ENCODE assay signal across 15 cellular contexts in the genomic region with DNA sequence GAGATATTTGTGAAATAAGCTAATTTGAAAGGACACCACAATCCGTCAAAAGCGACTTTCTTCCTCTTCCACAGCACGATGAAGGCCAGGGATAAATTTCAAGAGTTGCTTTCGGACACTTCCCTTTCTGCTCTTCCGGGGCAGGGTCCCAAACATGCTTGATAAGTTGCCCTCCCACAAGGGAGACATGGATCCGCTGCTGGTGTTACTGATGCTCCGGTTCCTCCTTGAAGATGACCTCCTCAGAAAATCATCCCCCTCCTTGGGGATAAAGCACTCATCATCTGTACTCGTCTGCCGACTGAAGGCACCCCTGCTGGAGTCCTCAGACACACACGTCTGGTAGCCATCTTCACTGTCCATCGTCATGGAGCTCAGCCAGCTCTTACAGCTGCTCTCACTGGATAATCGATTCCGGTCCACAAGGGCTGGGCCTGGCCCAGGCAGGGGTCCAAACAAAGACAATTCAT. TPM values are rescaled to one million over a fixed set of nuclear protein-coding genes. Genes with fewer than 3 reads are reported as not detected.
DNase-seq lines count a peak whose midpoint lies in the region; TF ChIP-seq lines count a peak whose summit lies in the region.
"Had no signal": no experiment of that assay in that cellular context is flagged by ENCODE, and none has a peak within 500 bp of the region (broad histone marks: within the 10 kb centered on the region; RNA-seq: fewer than 3 reads in every experiment).

No MANE protein-coding gene starts in this region.

- H3K36me3 ChIP-seq in osteoblast (ENCODE audit: insufficient read depth, low read length) = no peaks in the 10 kb centered on the region
- H3K36me3 ChIP-seq: pancreas, vagina had no signal

- H3K36me3 Mint-ChIP-seq in activated T-cell treated with anti-CD3 and anti-CD28 coated beads, Interleukin-2, amount 50 U/mL, for 24 hours (ENCODE audit: low read depth) = peaks cover 95% of the 10 kb centered on the region
- peaks cover 94% of the 10 kb centered on the region for H3K36me3 Mint-ChIP-seq in activated T-helper 2 cell treated with anti-CD3 and anti-CD28 coated beads, Interferon-gamma antibody, Interleukin-2, Interleukin-4, amounts not matched to agents 10 μg/mL and 5 μg/mL and 100 μg/mL, durations not matched to agents 14 hours and 24 hours and 36 hours (ENCODE audit: low read depth)

- H3K4me3 ChIP-seq in osteoblast (ENCODE audit: insufficient read depth, low read length) = no peak overlapping the region
- H3K4me3 ChIP-seq: pancreas, vagina had no signal

- no peak for TF ChIP-seq CTCF in osteoblast (IDR thresholded peaks at IDR 0.05; ENCODE audit: extremely low read depth, low read depth, low read length)

- peak overlapping the region; percentile 62 for H3K4me3 Mint-ChIP-seq in activated T-cell treated with anti-CD3 and anti-CD28 coated beads, Interleukin-2, amount 50 U/mL, for 24 hours
- H3K4me3 Mint-ChIP-seq in activated T-helper 2 cell treated with anti-CD3 and anti-CD28 coated beads, Interferon-gamma antibody, Interleukin-2, Interleukin-4, amounts not matched to agents 10 μg/mL and 5 μg/mL and 100 μg/mL, durations not matched to agents 14 hours and 24 hours and 36 hours (ENCODE audit: low read depth) = peak overlapping the region; percentile 53

- intact Hi-C loops in activated T-helper 2 cell treated with anti-CD3 and anti-CD28 coated beads, Interferon-gamma antibody, Interleukin-2, Interleukin-4, amounts not matched to agents 10 μg/mL and 5 μg/mL and 100 μg/mL, durations not matched to agents 14 hours and 24 hours and 36 hours (cut with micrococcal nuclease) = loop anchor here (10.0 kb wide), 2 partner anchors 329 to 1081 kb away; a partner anchor contains a TSS

- no peak overlapping the region for H3K4me2 ChIP-seq in osteoblast (ENCODE audit: insufficient read depth, low read length)

- H3K9me3 ChIP-seq in osteoblast (ENCODE audit: low read depth, low read length) = no peaks in the 10 kb centered on the region
- H3K9me3 ChIP-seq: pancreas, vagina had no signal

- no peaks in the 10 kb centered on the region for H3K27me3 Mint-ChIP-seq in activated T-cell treated with anti-CD3 and anti-CD28 coated beads, Interleukin-2, amount 50 U/mL, for 24 hours
- no peaks in the 10 kb centered on the region for H3K27me3 Mint-ChIP-seq in activated T-helper 2 cell treated with anti-CD3 and anti-CD28 coated beads, Interferon-gamma antibody, Interleukin-2, Interleukin-4, amounts not matched to agents 10 μg/mL and 5 μg/mL and 100 μg/mL, durations not matched to agents 14 hours and 24 hours and 36 hours (ENCODE audit: low read depth)

- H3K9me3 Mint-ChIP-seq in activated T-cell treated with anti-CD3 and anti-CD28 coated beads, Interleukin-2, amount 50 U/mL, for 24 hours = no peaks in the 10 kb centered on the region
- no peaks in the 10 kb centered on the region for H3K9me3 Mint-ChIP-seq in activated T-helper 2 cell treated with anti-CD3 and anti-CD28 coated beads, Interferon-gamma antibody, Interleukin-2, Interleukin-4, amounts not matched to agents 10 μg/mL and 5 μg/mL and 100 μg/mL, durations not matched to agents 14 hours and 24 hours and 36 hours

- no peak for DNase-seq in activated T-cell treated with anti-CD3 and anti-CD28 coated beads, Interleukin-2, amount 50 U/mL, for 24 hours
- DNase-seq in activated T-cell treated with anti-CD3 and anti-CD28 coated beads, Interleukin-2, amount 50 U/mL, for 1 hour = no peak
- DNase-seq in NCI-H146 (lab: John Stamatoyannopoulos, UW) (peak; percentile 90), osteoblast (ENCODE audit: insufficient read length, low spot score, missing footprints) (peak; percentile 34), DMS53 (lab: John Stamatoyannopoulos, UW) (no peak), NCI-H2196 (lab: John Stamatoyannopoulos, UW; ENCODE audit: unreplicated experiment) (no peak), midbrain (lab: John Stamatoyannopoulos, UW) (no peak)
- DNase-seq in activated T-helper 2 cell treated with anti-CD3 and anti-CD28 coated beads, Interferon-gamma antibody, Interleukin-2, Interleukin-4, amounts not matched to agents 10 μg/mL and 5 μg/mL and 100 μg/mL, durations not matched to agents 14 hours and 24 hours and 36 hours (ENCODE audit: low spot score) = no peak
- DNase-seq: activated CD4-positive, alpha-beta T cell treated with anti-CD3 and anti-CD28 coated beads for 1 hour; DMS79 treated with DMSO at 0.1 percent for 48 hours; mammary epithelial cell; NCI-H1417 treated with DMSO at 0.1 percent for 48 hours; pancreas; stimulated activated CD4-positive, alpha-beta T cell treated with anti-CD3 and anti-CD28 coated beads, Interleukin-15, amount 100 ng/mL, for 24 hours had no signal

- no peaks in the 10 kb centered on the region for H3K27me3 ChIP-seq in osteoblast (ENCODE audit: insufficient read depth, low read length)
- H3K27me3 ChIP-seq: pancreas, vagina had no signal

- peaks cover 92% of the 10 kb centered on the region for H3K4me1 Mint-ChIP-seq in activated T-cell treated with anti-CD3 and anti-CD28 coated beads, Interleukin-2, amount 50 U/mL, for 24 hours (ENCODE audit: low read depth)
- peaks cover 82% of the 10 kb centered on the region for H3K4me1 Mint-ChIP-seq in activated T-helper 2 cell treated with anti-CD3 and anti-CD28 coated beads, Interferon-gamma antibody, Interleukin-2, Interleukin-4, amounts not matched to agents 10 μg/mL and 5 μg/mL and 100 μg/mL, durations not matched to agents 14 hours and 24 hours and 36 hours (ENCODE audit: low read depth)

- H3K79me2 ChIP-seq in osteoblast (ENCODE audit: insufficient read depth, low read length) = no peaks in the 10 kb centered on the region

- peaks cover 2% of the 10 kb centered on the region for H3K4me1 ChIP-seq in osteoblast (ENCODE audit: insufficient read depth, low read length)
- H3K4me1 ChIP-seq: vagina had no signal

- H4K20me1 ChIP-seq in osteoblast (ENCODE audit: insufficient read depth, low read length) = no peaks in the 10 kb centered on the region

- H3K27ac ChIP-seq in osteoblast (ENCODE audit: low read depth, low read length) = no peak overlapping the region
- H3K27ac ChIP-seq: pancreas, vagina had no signal

- no peak overlapping the region for H2AFZ ChIP-seq in osteoblast (ENCODE audit: low read length)

- H3K27ac Mint-ChIP-seq in activated T-cell treated with anti-CD3 and anti-CD28 coated beads, Interleukin-2, amount 50 U/mL, for 24 hours = peak overlapping the region; percentile 97
- H3K27ac Mint-ChIP-seq in activated T-helper 2 cell treated with anti-CD3 and anti-CD28 coated beads, Interferon-gamma antibody, Interleukin-2, Interleukin-4, amounts not matched to agents 10 μg/mL and 5 μg/mL and 100 μg/mL, durations not matched to agents 14 hours and 24 hours and 36 hours = peak overlapping the region; percentile 69

RNA-seq across cellular contexts. Expression of a gene that starts 28.2 kb away (rescaled TPM):
- total RNA-seq in activated T-helper 2 cell treated with anti-CD3 and anti-CD28 coated beads, Interferon-gamma antibody, Interleukin-2, Interleukin-4, amounts not matched to agents 10 μg/mL and 5 μg/mL and 100 μg/mL, durations not matched to agents 14 hours and 24 hours and 36 hours = 199 and 206 TPM in 2 replicates
- 1.2 and 1.4 TPM in 2 replicates for total RNA-seq in osteoblast
- total RNA-seq: mammary epithelial cell had no signal

Comparison
In these comparisons a context has a peak if more than half of its experiments do, and no peak if none do; other contexts are left out.
1. DNase-seq: peak in NCI-H146 (single experiment) and osteoblast (single experiment); none in activated T-cell treated with anti-CD3 and anti-CD28 coated beads, Interleukin-2, amount 50 U/mL, for 24 hours (single experiment), activated T-cell treated with anti-CD3 and anti-CD28 coated beads, Interleukin-2, amount 50 U/mL, for 1 hour (single experiment), activated T-helper 2 cell treated with anti-CD3 and anti-CD28 coated beads, Interferon-gamma antibody, Interleukin-2, Interleukin-4, amounts not matched to agents 10 μg/mL and 5 μg/mL and 100 μg/mL, durations not matched to agents 14 hours and 24 hours and 36 hours (single experiment), DMS53 (single experiment), NCI-H2196 (single experiment) and midbrain (single experiment).
2. RNA of a gene that starts 28.2 kb away (total RNA-seq): 199 to 206 TPM in activated T-helper 2 cell treated with anti-CD3 and anti-CD28 coated beads, Interferon-gamma antibody, Interleukin-2, Interleukin-4, amounts not matched to agents 10 μg/mL and 5 μg/mL and 100 μg/mL, durations not matched to agents 14 hours and 24 hours and 36 hours; 1.2 to 1.4 TPM in osteoblast; every median in the first group is over 10 times any median in the second.